Comparison of ENCODE assay signal across 9 cellular contexts in genomic region chr3:45064512-45065372, GRCh38. TPM values are rescaled to one million over a fixed set of nuclear protein-coding genes. Genes with fewer than 3 reads are reported as not detected.
DNase-seq lines count a peak whose midpoint lies in the region; ATAC-seq and TF ChIP-seq lines count a peak whose summit lies in the region.
"Had no signal": no experiment of that assay in that cellular context is flagged by ENCODE, and none has a peak within 500 bp of the region (broad histone marks: within the 10 kb centered on the region; RNA-seq: fewer than 3 reads in every experiment).

No MANE protein-coding gene starts in this region.

- peak overlapping the region; percentile 100 for H2AK5ac ChIP-seq in IMR-90 (ENCODE audit: low read depth, low read length)
- no peak overlapping the region for H2AK5ac ChIP-seq in mesendoderm (ENCODE audit: low read length)

- peak overlapping the region; percentile 99 for H3K14ac ChIP-seq in IMR-90 (replicated peaks; ENCODE audit: low read depth, low read length)

- peaks cover 26% of the 10 kb centered on the region for H3K9me1 ChIP-seq in IMR-90 (ENCODE audit: insufficient read depth, low read length)

- H3K18ac ChIP-seq in IMR-90 (ENCODE audit: low read depth, low read length): peak overlapping the region; percentile 98
- H3K18ac ChIP-seq in mesendoderm (ENCODE audit: low read length): no peak overlapping the region

- WGBS in IMR-90 (ENCODE audit: extremely low coverage in 2 of 2, insufficient read length in 1 of 2), 2 experiments: 36% methylated on average over 3 of the region's 12 CpGs; no CpG with 5 or more reads in 1 of the 2 experiments
- no CpG with 5 or more reads among the region's 12 CpGs for WGBS in mesendoderm (ENCODE audit: extremely low coverage, insufficient coverage, low lambda C conversion rate)

- H3K4me3 ChIP-seq in IMR-90 (ENCODE audit: insufficient read depth, low read depth, low read length) (no peak overlapping the region), mesendoderm (ENCODE audit: low read length) (no peak overlapping the region)

- H4K8ac ChIP-seq in IMR-90 (ENCODE audit: low read depth in 2 of 2, low read length in 2 of 2): peak overlapping the region; percentile 98
- H4K8ac ChIP-seq in mesendoderm (ENCODE audit: low read depth, low read length): no peak overlapping the region

- H3K27me3 ChIP-seq in IMR-90 (ENCODE audit: control insufficient read depth, insufficient read depth, low read length) (no peaks in the 10 kb centered on the region), mesendoderm (ENCODE audit: insufficient read depth, low read length, poor library complexity) (no peaks in the 10 kb centered on the region)

- peak overlapping the region; percentile 42 for H2AK9ac ChIP-seq in IMR-90 (replicated peaks; ENCODE audit: low read depth, low read length, poor library complexity)

- ATAC-seq in IMR-90 (ENCODE audit: low read depth): peak; percentile 15
- no peak for ATAC-seq in HG02571 (IDR thresholded peaks at IDR 0.05; ENCODE audit: unreplicated experiment)

- peak overlapping the region; percentile 17 for H2AFZ ChIP-seq in IMR-90 (replicated peaks; ENCODE audit: low read length, poor library complexity)

- peak overlapping the region; percentile 97 for H3K23ac ChIP-seq in IMR-90 (ENCODE audit: low read depth, low read length)
- no peak overlapping the region for H3K23ac ChIP-seq in mesendoderm (ENCODE audit: low read length)

- H2BK15ac ChIP-seq in IMR-90 (ENCODE audit: low read depth, low read length): peak overlapping the region; percentile 100
- no peak overlapping the region for H2BK15ac ChIP-seq in mesendoderm (replicated peaks; ENCODE audit: low read depth)

- H2BK120ac ChIP-seq in IMR-90 (ENCODE audit: low read depth, low read length) (peak overlapping the region; percentile 99), mesendoderm (ENCODE audit: low read depth, low read length) (no peak overlapping the region)

- H3K4ac ChIP-seq in IMR-90 (ENCODE audit: low read depth, low read length) (peak overlapping the region; percentile 99), mesendoderm (ENCODE audit: low read depth, low read length) (no peak overlapping the region)

- H3K36me3 ChIP-seq in IMR-90 (ENCODE audit: control insufficient read depth, insufficient read depth, low read length): no peaks in the 10 kb centered on the region; the same call in 1 of the 2 replicates
- H3K36me3 ChIP-seq in mesendoderm (ENCODE audit: control insufficient read depth, insufficient read depth, low read length): no peaks in the 10 kb centered on the region

- H4K5ac ChIP-seq in IMR-90 (ENCODE audit: low read depth, low read length) (peak overlapping the region; percentile 98), mesendoderm (ENCODE audit: low read length) (no peak overlapping the region)

- in situ Hi-C loops in IMR-90 (cut with MboI; ENCODE audit: low sequenced_read_pairs): no loop called here

- BruUV-seq in IMR-90 (replicated peaks; lab: Mats Ljungman, UMichigan): TSS peak; percentile 98

- POLR2A ChIA-PET in IMR-90 (lab: Charles Lee; ENCODE audit: unreplicated experiment): no interaction called here

- no peaks in the 10 kb centered on the region for H3K9me3 ChIP-seq in IMR-90 (ENCODE audit: control insufficient read depth, insufficient read depth, low read length)

- H3K79me1 ChIP-seq in IMR-90 (ENCODE audit: low read depth in 1 of 2, low read length in 2 of 2): peaks cover 0 to 25% of the 10 kb centered on the region in 2 experiments; a peak in 2 of 4 replicates
- H3K79me1 ChIP-seq in mesendoderm (ENCODE audit: low read length): no peaks in the 10 kb centered on the region

- H2BK5ac ChIP-seq in IMR-90 (ENCODE audit: low read depth, low read length, poor library complexity, severe bottlenecking) (peak overlapping the region; percentile 99), mesendoderm (ENCODE audit: low read length) (no peak overlapping the region)

- H3K4me2 ChIP-seq in IMR-90 (ENCODE audit: low read depth, low read length): peak overlapping the region; percentile 30; the same call in 1 of the 2 replicates
- no peak overlapping the region for H3K4me2 ChIP-seq in mesendoderm (ENCODE audit: low read length)

- H2BK20ac ChIP-seq in IMR-90 (ENCODE audit: low read depth, low read length): peak overlapping the region; percentile 96

- CTCF ChIA-PET in IMR-90 (lab: Yijun Ruan, JAX): interaction anchor here (0.9 kb wide), 1 partner anchor 146 kb away, joined by 3 read pairs; no protein-coding TSS in a partner anchor

- no peak for TF ChIP-seq RAD21 in IMR-90 (IDR thresholded peaks at IDR 0.05; ENCODE audit: low read length)

- no peaks in the 10 kb centered on the region for H4K20me1 ChIP-seq in IMR-90 (ENCODE audit: insufficient read depth, low read length)

- H3K9ac ChIP-seq in IMR-90 (ENCODE audit: low read depth, low read length): peak overlapping the region; percentile 68
- H3K9ac ChIP-seq in mesendoderm (ENCODE audit: low read length): no peak overlapping the region

- DNase-seq in IMR-90: peak; percentile 94
- peak; percentile 70 to 77 for DNase-seq in activated CD4-positive, alpha-beta T cell treated with anti-CD3 and anti-CD28 coated beads, Interleukin-2, amount 50 U/mL, for 48 hours
- DNase-seq in glomerular endothelial cell (ENCODE audit: extremely low read depth, low read depth, low spot score): peak; percentile 87
- DNase-seq in stimulated activated CD4-positive, alpha-beta T cell treated with anti-CD3 and anti-CD28 coated beads, Interleukin-2, amount 100 ng/mL, for 4 hours (ENCODE audit: low read depth): peak; percentile 64
- DNase-seq in mesendoderm: no peak
- no peak for DNase-seq in NCI-H1092 treated with DMSO at 0.1 percent for 48 hours (lab: John Stamatoyannopoulos, UW)
- DNase-seq in cerebellar cortex (ENCODE audit: low spot score): no peak

- H3K27ac ChIP-seq in IMR-90 (ENCODE audit: insufficient read depth, low read length) (peak overlapping the region; percentile 100), mesendoderm (ENCODE audit: low read depth, low read length) (no peak overlapping the region)

- dilution Hi-C loops in IMR-90 (cut with HindIII; ENCODE audit: low sequenced_read_pairs, unreplicated experiment): no loop called here

- no peak for TF ChIP-seq POLR2A in IMR-90 (IDR thresholded peaks at IDR 0.05; ENCODE audit: low read depth, low read length)

- H3K4me1 ChIP-seq in IMR-90 (ENCODE audit: control insufficient read depth, insufficient read depth, low read length) (peaks cover 32% of the 10 kb centered on the region), mesendoderm (ENCODE audit: control insufficient read depth, low read depth, low read length) (peaks cover 4% of the 10 kb centered on the region)

- no peaks in the 10 kb centered on the region for H3K79me2 ChIP-seq in mesendoderm (ENCODE audit: control insufficient read depth, insufficient read depth, low read length)

- peak overlapping the region; percentile 99 for H4K91ac ChIP-seq in IMR-90 (ENCODE audit: insufficient read depth, low read depth, low read length)

- H3K56ac ChIP-seq in IMR-90 (ENCODE audit: extremely low read depth, insufficient read depth, low read length) (peak overlapping the region; percentile 74), mesendoderm (ENCODE audit: low read length) (no peak overlapping the region)

- intact Hi-C loops in IMR-90 (cut with micrococcal nuclease): no loop called here

- TF ChIP-seq CTCF in IMR-90 (conservative IDR thresholded peaks at IDR 0.05; ENCODE audit: low read depth, low read length): no peak

TF ChIP-seq in IMR-90, 13 proteins besides CTCF, POLR2A, EP300 and RAD21:
- TF ChIP-seq FOS (IDR thresholded peaks at IDR 0.05; ENCODE audit: low read depth, low read length) (0 out of 2 replicates have a peak, but pooled peaks have one; percentile 9), BHLHE40 (IDR thresholded peaks at IDR 0.05; ENCODE audit: low read depth, low read length) (peak; percentile 21; the same call in 1 of the 2 replicates), MAFK (IDR thresholded peaks at IDR 0.05; ENCODE audit: low read depth, low read length) (no peak)

RNA-seq across cellular contexts. Expression of gene CLEC3B, which starts 38.6 kb away (rescaled TPM):
- total RNA-seq in IMR-90 (2012; rRNA removed): 1.9 and 3.6 TPM in 2 replicates
- 13.2 and 13.8 TPM in 2 replicates for polyA plus RNA-seq in IMR-90 (2012; rRNA removed)
- 20.2 and 52.4 TPM in 2 replicates for polyA plus RNA-seq in IMR-90 (2012; cell fraction: cytosol; rRNA removed)
- 7.8 and 10.6 TPM in 2 replicates for polyA plus RNA-seq in IMR-90 (2012; cell fraction: nucleus; rRNA removed; ENCODE audit: low replicate concordance)
- total RNA-seq in glomerular endothelial cell: not detected in 2 replicates
- 0.14 TPM for polyA plus RNA-seq in mesendoderm (2013, experiment 1 of 2)
- 0.08 TPM for polyA plus RNA-seq in mesendoderm (2013, experiment 2 of 2)
- total RNA-seq: epithelial cell of proximal tubule had no signal

Comparison
In these comparisons a context has a peak if more than half of its experiments do, and no peak if none do; other contexts are left out.
1. DNase-seq: peak in IMR-90 (single experiment), activated CD4-positive, alpha-beta T cell treated with anti-CD3 and anti-CD28 coated beads, Interleukin-2, amount 50 U/mL, for 48 hours (2 of 2), glomerular endothelial cell (single experiment) and stimulated activated CD4-positive, alpha-beta T cell treated with anti-CD3 and anti-CD28 coated beads, Interleukin-2, amount 100 ng/mL, for 4 hours (single experiment); none in mesendoderm (single experiment), NCI-H1092 treated with DMSO at 0.1 percent for 48 hours (single experiment) and cerebellar cortex (single experiment).